ENCODE assay signal across 14 cellular contexts in genomic region chr1:203858055-203858454, GRCh38. TPM values are rescaled to one million over a fixed set of nuclear protein-coding genes. Genes with fewer than 3 reads are reported as not detected.
DNase-seq lines count a peak whose midpoint lies in the region; ATAC-seq and TF ChIP-seq lines count a peak whose summit lies in the region.
"Had no signal": no experiment of that assay in that cellular context is flagged by ENCODE, and none has a peak within 500 bp of the region (broad histone marks: within the 10 kb centered on the region; RNA-seq: fewer than 3 reads in every experiment).

No MANE protein-coding gene starts in this region.

- no peaks in the 10 kb centered on the region for H3K27me3 ChIP-seq in BJ (ENCODE audit: control insufficient read depth, insufficient read depth, low read length)
- H3K27me3 ChIP-seq: heart left ventricle had no signal

- H3K4me1 Mint-ChIP-seq in endothelial cell (ENCODE audit: unreplicated experiment) (peaks cover 13% of the 10 kb centered on the region), nephron (peaks cover 23% of the 10 kb centered on the region)

- TF ChIP-seq CTCF in BJ (IDR thresholded peaks at IDR 0.05; ENCODE audit: insufficient read depth, low read depth, low read length) (no peak), endothelial cell (IDR thresholded peaks at IDR 0.05; ENCODE audit: unreplicated experiment) (no peak), nephron (IDR thresholded peaks at IDR 0.05; ENCODE audit: unreplicated experiment in 3 of 3) (no peak)

- ATAC-seq in HG03045 (IDR thresholded peaks at IDR 0.05; ENCODE audit: unreplicated experiment) = no peak
- ATAC-seq in GM18909 (IDR thresholded peaks at IDR 0.05; ENCODE audit: poor library complexity, unreplicated experiment) = no peak
- ATAC-seq: heart left ventricle; Panc1; stimulated activated naive CD8-positive, alpha-beta T cell treated with anti-CD3 and anti-CD28 coated beads, Interleukin-15, amount 100 ng/mL, for 72 hours had no signal

- CTCF ChIA-PET in BJ (lab: Yijun Ruan, JAX) = interaction anchor here (0.5 to 2.7 kb wide), 11 partner anchors 13 to 950 kb away, joined by 3 to 13 read pairs (median 3); no protein-coding TSS in a partner anchor

- H3K27ac Mint-ChIP-seq in endothelial cell (ENCODE audit: unreplicated experiment) = peak overlapping the region; percentile 67
- peak overlapping the region in 2 of 3 experiments; percentile 53 to 64 for H3K27ac Mint-ChIP-seq in nephron
- H3K27ac Mint-ChIP-seq: stimulated activated naive CD8-positive, alpha-beta T cell treated with anti-CD3 and anti-CD28 coated beads, Interleukin-15, amount 100 ng/mL, for 72 hours had no signal

- no peaks in the 10 kb centered on the region for H3K36me3 Mint-ChIP-seq in endothelial cell (ENCODE audit: low read depth, unreplicated experiment)
- H3K36me3 Mint-ChIP-seq in nephron (ENCODE audit: low read depth) = peaks cover 25% of the 10 kb centered on the region

- peak; percentile 60 for DNase-seq in BJ (ENCODE audit: low read depth)
- peak; percentile 58 for DNase-seq in NCI-H226
- no peak for DNase-seq in endothelial cell (ENCODE audit: low spot score)
- no peak for DNase-seq in cerebellar cortex (ENCODE audit: low spot score)
- no peak for DNase-seq in HuH-7 (ENCODE audit: low spot score)
- DNase-seq: activated T-cell treated with anti-CD3 and anti-CD28 coated beads, Interleukin-2, amount 50 U/mL, for 48 hours; cerebellar nuclear complex; heart left ventricle; NCI-H2081 treated with DMSO at 0.1 percent for 48 hours; stimulated activated naive CD8-positive, alpha-beta T cell treated with anti-CD3 and anti-CD28 coated beads, Interleukin-15, amount 100 ng/mL, for 72 hours had no signal

- POLR2A ChIA-PET in BJ (lab: Charles Lee) = no interaction called here

- no peak overlapping the region for H3K4me3 ChIP-seq in BJ (ENCODE audit: low read depth, low read length)
- H3K4me3 ChIP-seq: heart left ventricle had no signal

- H3K36me3 ChIP-seq in BJ (ENCODE audit: control insufficient read depth, insufficient read depth, low read length) = peaks cover 5% of the 10 kb centered on the region; the same call in 1 of the 2 replicates

- H3K4me3 Mint-ChIP-seq in endothelial cell (ENCODE audit: unreplicated experiment) = no peak overlapping the region
- peak overlapping the region in 1 of 3 experiments; percentile 16 for H3K4me3 Mint-ChIP-seq in nephron
- H3K4me3 Mint-ChIP-seq: stimulated activated naive CD8-positive, alpha-beta T cell treated with anti-CD3 and anti-CD28 coated beads, Interleukin-15, amount 100 ng/mL, for 72 hours had no signal

- no peaks in the 10 kb centered on the region for H3K9me3 Mint-ChIP-seq in endothelial cell (ENCODE audit: unreplicated experiment)
- H3K9me3 Mint-ChIP-seq in nephron = no peaks in the 10 kb centered on the region
- H3K9me3 Mint-ChIP-seq: stimulated activated naive CD8-positive, alpha-beta T cell treated with anti-CD3 and anti-CD28 coated beads, Interleukin-15, amount 100 ng/mL, for 72 hours had no signal

- peaks cover 2% of the 10 kb centered on the region for H3K27me3 Mint-ChIP-seq in endothelial cell (ENCODE audit: unreplicated experiment)
- H3K27me3 Mint-ChIP-seq in nephron (ENCODE audit: low read depth) = no peaks in the 10 kb centered on the region
- H3K27me3 Mint-ChIP-seq: stimulated activated naive CD8-positive, alpha-beta T cell treated with anti-CD3 and anti-CD28 coated beads, Interleukin-15, amount 100 ng/mL, for 72 hours had no signal

RNA-seq across cellular contexts. Expression of gene SNRPE, which starts 3.3 kb away (rescaled TPM):
- polyA plus RNA-seq in BJ (2011; rRNA removed) = 128 and 147 TPM in 2 replicates
- polyA minus RNA-seq in BJ (2011; rRNA and poly(A)+ RNA removed) = 10.2 and 12.8 TPM in 2 replicates
- 138 TPM for total RNA-seq in endothelial cell (ENCODE audit: unreplicated experiment)

Comparison
In these comparisons a context has a peak if more than half of its experiments do, and no peak if none do; other contexts are left out.
1. DNase-seq: peak in BJ (single experiment) and NCI-H226 (single experiment); none in endothelial cell (single experiment), cerebellar cortex (single experiment) and HuH-7 (single experiment).